Comparison of ENCODE assay signal across 1 cellular context in the genomic region with DNA sequence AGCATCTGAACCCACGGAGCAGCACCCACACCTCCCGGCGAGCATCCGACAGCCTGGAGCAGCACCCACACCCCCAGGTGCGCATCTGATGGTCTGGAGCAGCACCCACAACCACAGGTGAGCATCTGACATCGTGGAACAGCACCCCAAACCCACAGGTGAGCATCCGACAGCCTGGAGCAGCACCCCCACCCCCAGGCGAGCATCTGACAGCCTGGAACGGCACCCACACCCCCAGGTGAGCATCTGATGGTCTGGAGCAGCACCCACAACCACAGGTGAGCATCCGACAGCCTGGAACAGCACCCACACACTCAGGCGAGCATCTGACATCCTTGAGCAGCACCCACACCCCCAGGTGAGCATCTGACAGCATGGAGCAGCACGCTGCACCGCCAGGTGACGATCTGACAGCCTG. TPM values are rescaled to one million over a fixed set of nuclear protein-coding genes. Genes with fewer than 3 reads are reported as not detected.
"Had no signal": no experiment of that assay in that cellular context is flagged by ENCODE, and none has a peak within 500 bp of the region (broad histone marks: within the 10 kb centered on the region; RNA-seq: fewer than 3 reads in every experiment).

No MANE protein-coding gene starts in this region.

RNA-seq across cellular contexts. Expression of a gene that starts 54.4 kb away (rescaled TPM):
- total RNA-seq: gastrocnemius medialis had no signal
